ENCODE assay signal across 16 cellular contexts in the genomic region with DNA sequence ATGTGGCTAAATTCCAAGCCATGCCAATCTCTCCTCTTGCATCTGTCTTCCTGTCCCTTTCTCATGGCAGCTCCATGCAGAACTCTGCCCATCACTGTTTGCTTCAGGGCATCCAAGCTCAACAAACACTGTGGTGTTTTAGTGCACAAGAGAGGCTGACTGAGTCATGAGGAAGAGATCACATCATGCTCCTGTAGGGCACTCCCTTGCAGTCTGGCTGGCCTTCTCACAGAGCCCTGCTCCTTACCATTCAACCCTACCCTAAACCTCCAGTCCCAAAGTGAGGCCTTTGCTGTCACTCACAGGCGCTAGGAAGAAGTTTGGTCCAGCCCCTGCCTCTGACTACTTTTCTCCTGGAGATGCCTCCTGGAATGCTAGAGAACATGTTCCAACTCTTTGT.
"Had no signal": no experiment of that assay in that cellular context is flagged by ENCODE, and none has a peak within 500 bp of the region (broad histone marks: within the 10 kb centered on the region; RNA-seq: fewer than 3 reads in every experiment).

No MANE protein-coding gene starts in this region.

- FAIRE-seq: pancreas had no signal

- H3K4me1 Mint-ChIP-seq: activated CD4-positive, alpha-beta T cell treated with anti-CD3 and anti-CD28 coated beads for 36 hours; activated naive CD8-positive, alpha-beta T cell treated with anti-CD3 and anti-CD28 coated beads for 36 hours; natural killer cell; stimulated activated naive B cell treated with anti-CD40 and anti-IgM and Interleukin-4, amounts not matched to agents 10 μg/mL and 1 μg/mL and 100 μg/mL, for 72 hours; T-helper 17 cell had no signal

- DNase-seq: activated CD4-positive, alpha-beta T cell treated with anti-CD3 and anti-CD28 coated beads for 36 hours; activated CD4-positive, alpha-beta T cell treated with anti-CD3 and anti-CD28 coated beads, Interleukin-2, amount 50 U/mL, for 48 hours; activated gamma-delta T cell treated with Interleukin-2 at 50 U/mL for 16 hours; activated naive CD8-positive, alpha-beta T cell treated with anti-CD3 and anti-CD28 coated beads for 36 hours; activated T-cell treated with anti-CD3 and anti-CD28 coated beads for 4 hours; amniotic stem cell; caudate nucleus; effector memory CD8-positive, alpha-beta T cell; lower lobe of right lung; natural killer cell; pancreas; right lobe of liver; stimulated activated naive B cell treated with anti-CD40 and anti-IgM and Interleukin-4, amounts not matched to agents 10 μg/mL and 1 μg/mL and 100 μg/mL, for 72 hours; T-helper 17 cell had no signal

- H3K4me3 ChIP-seq: lower lobe of right lung, pancreas, right lobe of liver had no signal

- H3K27ac ChIP-seq: lower lobe of right lung, neutrophil, pancreas, right lobe of liver had no signal

- H3K27ac Mint-ChIP-seq: activated CD4-positive, alpha-beta T cell treated with anti-CD3 and anti-CD28 coated beads for 36 hours; activated naive CD8-positive, alpha-beta T cell treated with anti-CD3 and anti-CD28 coated beads for 36 hours; activated T-helper 1 cell treated with anti-CD3 and anti-CD28 coated beads, Interleukin-12 subunit alpha, Interleukin-12 subunit beta, Interleukin-2, Interleukin-4 antibody, amounts not matched to agents 30 ng/mL and 10 ng/mL and 1 ng/mL, durations not matched to agents 14 hours and 24 hours and 36 hours; effector memory CD8-positive, alpha-beta T cell; natural killer cell; stimulated activated naive B cell treated with anti-CD40 and anti-IgM and Interleukin-4, amounts not matched to agents 10 μg/mL and 1 μg/mL and 100 μg/mL, for 72 hours; T-helper 17 cell had no signal

- H3K9me3 Mint-ChIP-seq: activated naive CD8-positive, alpha-beta T cell treated with anti-CD3 and anti-CD28 coated beads for 36 hours; activated T-helper 1 cell treated with anti-CD3 and anti-CD28 coated beads, Interleukin-12 subunit alpha, Interleukin-12 subunit beta, Interleukin-2, Interleukin-4 antibody, amounts not matched to agents 30 ng/mL and 10 ng/mL and 1 ng/mL, durations not matched to agents 14 hours and 24 hours and 36 hours had no signal

- H3K36me3 ChIP-seq: lower lobe of right lung, neutrophil, pancreas, right lobe of liver had no signal

- H3K27me3 Mint-ChIP-seq: activated CD4-positive, alpha-beta T cell treated with anti-CD3 and anti-CD28 coated beads for 36 hours; activated naive CD8-positive, alpha-beta T cell treated with anti-CD3 and anti-CD28 coated beads for 36 hours; effector memory CD8-positive, alpha-beta T cell; stimulated activated naive B cell treated with anti-CD40 and anti-IgM and Interleukin-4, amounts not matched to agents 10 μg/mL and 1 μg/mL and 100 μg/mL, for 72 hours; T-helper 17 cell had no signal

- H3K27me3 ChIP-seq: neutrophil, pancreas, right lobe of liver had no signal

- H3K4me1 ChIP-seq: lower lobe of right lung, pancreas, right lobe of liver had no signal

- H3K4me3 Mint-ChIP-seq: activated CD4-positive, alpha-beta T cell treated with anti-CD3 and anti-CD28 coated beads for 36 hours; activated naive CD8-positive, alpha-beta T cell treated with anti-CD3 and anti-CD28 coated beads for 36 hours; activated T-helper 1 cell treated with anti-CD3 and anti-CD28 coated beads, Interleukin-12 subunit alpha, Interleukin-12 subunit beta, Interleukin-2, Interleukin-4 antibody, amounts not matched to agents 30 ng/mL and 10 ng/mL and 1 ng/mL, durations not matched to agents 14 hours and 24 hours and 36 hours; effector memory CD8-positive, alpha-beta T cell; natural killer cell; stimulated activated naive B cell treated with anti-CD40 and anti-IgM and Interleukin-4, amounts not matched to agents 10 μg/mL and 1 μg/mL and 100 μg/mL, for 72 hours; T-helper 17 cell had no signal

- H3K9me3 ChIP-seq: lower lobe of right lung, neutrophil, pancreas, right lobe of liver had no signal

- H3K36me3 Mint-ChIP-seq: activated naive CD8-positive, alpha-beta T cell treated with anti-CD3 and anti-CD28 coated beads for 36 hours; stimulated activated naive B cell treated with anti-CD40 and anti-IgM and Interleukin-4, amounts not matched to agents 10 μg/mL and 1 μg/mL and 100 μg/mL, for 72 hours had no signal
